Comparison of ENCODE assay signal across 8 cellular contexts in genomic region chr4:16205298-16206164, GRCh38. TPM values are rescaled to one million over a fixed set of nuclear protein-coding genes. Genes with fewer than 3 reads are reported as not detected.
DNase-seq lines count a peak whose midpoint lies in the region; ATAC-seq, FAIRE-seq and TF ChIP-seq lines count a peak whose summit lies in the region.

No MANE protein-coding gene starts in this region.

- H3K27me3 ChIP-seq in HL-60 (ENCODE audit: insufficient read depth, poor library complexity, severe bottlenecking) (no peaks in the 10 kb centered on the region), foreskin keratinocyte (no peaks in the 10 kb centered on the region), small intestine (ENCODE audit: control insufficient read depth in 2 of 2, insufficient read depth in 2 of 2, low read length in 2 of 2) (no peaks in the 10 kb centered on the region)

- FAIRE-seq in small intestine (lab: Jason Lieb, UNC) = no peak

- H3K36me3 ChIP-seq in small intestine (ENCODE audit: control insufficient read depth in 2 of 2, insufficient read depth in 2 of 2, low read length in 2 of 2) = peaks cover 0 to 4% of the 10 kb centered on the region in 2 donors

- H3K4me3 ChIP-seq in HL-60 (replicated peaks; ENCODE audit: insufficient read depth, low read length) = no peak overlapping the region
- H3K4me3 ChIP-seq in small intestine (ENCODE audit: low read depth in 1 of 2, low read length in 2 of 2) = no peak overlapping the region

- no peaks in the 10 kb centered on the region for H3K9me3 ChIP-seq in small intestine (ENCODE audit: control insufficient read depth, low read depth)

- ATAC-seq in GM21528 (IDR thresholded peaks at IDR 0.05; ENCODE audit: low FRiP score, unreplicated experiment) = peak; percentile 85
- peak; percentile 87 for ATAC-seq in SK-N-SH treated with all-trans-retinoic acid at 6 μM for 48 hours
- ATAC-seq in foreskin keratinocyte = peak; percentile 85

- DNase-seq in NCI-H2081 (lab: John Stamatoyannopoulos, UW) (peak; percentile 37 to 63), NCI-H2081 treated with DMSO at 0.1 percent for 48 hours (lab: John Stamatoyannopoulos, UW) (no peak), HL-60 (ENCODE audit: low read depth in 1 of 2, low spot score in 1 of 2) (no peak), foreskin keratinocyte (no peak), small intestine (peak; percentile 36)
- no peak for DNase-seq in stimulated activated CD4-positive, alpha-beta T cell treated with anti-CD3 and anti-CD28 coated beads, Interleukin-4, amount 100 ng/mL, for 1 hour

- TF ChIP-seq CTCF in HL-60 (IDR thresholded peaks at IDR 0.05; ENCODE audit: insufficient read depth, low read length) (peak; percentile 26), foreskin keratinocyte (conservative IDR thresholded peaks at IDR 0.05) (peak; percentile 68)

- H3K27ac ChIP-seq in HL-60 (replicated peaks) (no peak overlapping the region), foreskin keratinocyte (no peak overlapping the region), small intestine (ENCODE audit: low read depth in 1 of 2, low read length in 1 of 2) (no peak overlapping the region)

- no peaks in the 10 kb centered on the region for H3K4me1 ChIP-seq in foreskin keratinocyte
- H3K4me1 ChIP-seq in small intestine (ENCODE audit: control insufficient read depth in 2 of 2, insufficient read depth in 1 of 2, low read depth in 1 of 2, low read length in 1 of 2) = no peaks in the 10 kb centered on the region

- WGBS in small intestine, 3 donors = 63 to 66% (median 64%) methylated on average over 7 of the region's 7 CpGs

TF ChIP-seq in SK-N-SH treated with all-trans-retinoic acid at 6 μM for 48 hours, 23 proteins besides CTCF, POLR2A, EP300 and RAD21:
- no peak for TF ChIP-seq RARB (CRISPR knock-in tag; IDR thresholded peaks at IDR 0.05)
- TF ChIP-seq, protein P1, sequence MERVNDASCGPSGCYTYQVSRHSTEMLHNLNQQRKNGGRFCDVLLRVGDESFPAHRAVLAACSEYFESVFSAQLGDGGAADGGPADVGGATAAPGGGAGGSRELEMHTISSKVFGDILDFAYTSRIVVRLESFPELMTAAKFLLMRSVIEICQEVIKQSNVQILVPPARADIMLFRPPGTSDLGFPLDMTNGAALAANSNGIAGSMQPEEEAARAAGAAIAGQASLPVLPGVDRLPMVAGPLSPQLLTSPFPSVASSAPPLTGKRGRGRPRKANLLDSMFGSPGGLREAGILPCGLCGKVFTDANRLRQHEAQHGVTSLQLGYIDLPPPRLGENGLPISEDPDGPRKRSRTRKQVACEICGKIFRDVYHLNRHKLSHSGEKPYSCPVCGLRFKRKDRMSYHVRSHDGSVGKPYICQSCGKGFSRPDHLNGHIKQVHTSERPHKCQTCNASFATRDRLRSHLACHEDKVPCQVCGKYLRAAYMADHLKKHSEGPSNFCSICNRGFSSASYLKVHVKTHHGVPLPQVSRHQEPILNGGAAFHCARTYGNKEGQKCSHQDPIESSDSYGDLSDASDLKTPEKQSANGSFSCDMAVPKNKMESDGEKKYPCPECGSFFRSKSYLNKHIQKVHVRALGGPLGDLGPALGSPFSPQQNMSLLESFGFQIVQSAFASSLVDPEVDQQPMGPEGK (CRISPR knock-in tag; IDR thresholded peaks at IDR 0.05; ENCODE audit: borderline replicate concordance) = no peak
- TF ChIP-seq SNAI2 (CRISPR knock-in tag; IDR thresholded peaks at IDR 0.05) = no peak
- TF ChIP-seq POU6F1 (CRISPR knock-in tag; IDR thresholded peaks at IDR 0.05; ENCODE audit: borderline replicate concordance, low read depth) = no peak
- no peak for TF ChIP-seq ARNTL (CRISPR knock-in tag; IDR thresholded peaks at IDR 0.05; ENCODE audit: borderline replicate concordance, low read depth)
- TF ChIP-seq CSDC2 (CRISPR knock-in tag; IDR thresholded peaks at IDR 0.05) = no peak
- TF ChIP-seq TOX (CRISPR knock-in tag; IDR thresholded peaks at IDR 0.05; ENCODE audit: borderline replicate concordance) = no peak
- TF ChIP-seq BACH2 (CRISPR knock-in tag; IDR thresholded peaks at IDR 0.05; ENCODE audit: borderline replicate concordance) = no peak
- TF ChIP-seq, protein P2, sequence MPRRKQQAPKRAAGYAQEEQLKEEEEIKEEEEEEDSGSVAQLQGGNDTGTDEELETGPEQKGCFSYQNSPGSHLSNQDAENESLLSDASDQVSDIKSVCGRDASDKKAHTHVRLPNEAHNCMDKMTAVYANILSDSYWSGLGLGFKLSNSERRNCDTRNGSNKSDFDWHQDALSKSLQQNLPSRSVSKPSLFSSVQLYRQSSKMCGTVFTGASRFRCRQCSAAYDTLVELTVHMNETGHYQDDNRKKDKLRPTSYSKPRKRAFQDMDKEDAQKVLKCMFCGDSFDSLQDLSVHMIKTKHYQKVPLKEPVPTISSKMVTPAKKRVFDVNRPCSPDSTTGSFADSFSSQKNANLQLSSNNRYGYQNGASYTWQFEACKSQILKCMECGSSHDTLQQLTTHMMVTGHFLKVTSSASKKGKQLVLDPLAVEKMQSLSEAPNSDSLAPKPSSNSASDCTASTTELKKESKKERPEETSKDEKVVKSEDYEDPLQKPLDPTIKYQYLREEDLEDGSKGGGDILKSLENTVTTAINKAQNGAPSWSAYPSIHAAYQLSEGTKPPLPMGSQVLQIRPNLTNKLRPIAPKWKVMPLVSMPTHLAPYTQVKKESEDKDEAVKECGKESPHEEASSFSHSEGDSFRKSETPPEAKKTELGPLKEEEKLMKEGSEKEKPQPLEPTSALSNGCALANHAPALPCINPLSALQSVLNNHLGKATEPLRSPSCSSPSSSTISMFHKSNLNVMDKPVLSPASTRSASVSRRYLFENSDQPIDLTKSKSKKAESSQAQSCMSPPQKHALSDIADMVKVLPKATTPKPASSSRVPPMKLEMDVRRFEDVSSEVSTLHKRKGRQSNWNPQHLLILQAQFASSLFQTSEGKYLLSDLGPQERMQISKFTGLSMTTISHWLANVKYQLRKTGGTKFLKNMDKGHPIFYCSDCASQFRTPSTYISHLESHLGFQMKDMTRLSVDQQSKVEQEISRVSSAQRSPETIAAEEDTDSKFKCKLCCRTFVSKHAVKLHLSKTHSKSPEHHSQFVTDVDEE (CRISPR knock-in tag; IDR thresholded peaks at IDR 0.05) = no peak
- TF ChIP-seq, protein P3, sequence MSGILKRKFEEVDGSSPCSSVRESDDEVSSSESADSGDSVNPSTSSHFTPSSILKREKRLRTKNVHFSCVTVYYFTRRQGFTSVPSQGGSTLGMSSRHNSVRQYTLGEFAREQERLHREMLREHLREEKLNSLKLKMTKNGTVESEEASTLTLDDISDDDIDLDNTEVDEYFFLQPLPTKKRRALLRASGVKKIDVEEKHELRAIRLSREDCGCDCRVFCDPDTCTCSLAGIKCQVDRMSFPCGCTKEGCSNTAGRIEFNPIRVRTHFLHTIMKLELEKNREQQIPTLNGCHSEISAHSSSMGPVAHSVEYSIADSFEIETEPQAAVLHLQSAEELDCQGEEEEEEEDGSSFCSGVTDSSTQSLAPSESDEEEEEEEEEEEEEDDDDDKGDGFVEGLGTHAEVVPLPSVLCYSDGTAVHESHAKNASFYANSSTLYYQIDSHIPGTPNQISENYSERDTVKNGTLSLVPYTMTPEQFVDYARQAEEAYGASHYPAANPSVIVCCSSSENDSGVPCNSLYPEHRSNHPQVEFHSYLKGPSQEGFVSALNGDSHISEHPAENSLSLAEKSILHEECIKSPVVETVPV (CRISPR knock-in tag; IDR thresholded peaks at IDR 0.05) = no peak
- TF ChIP-seq PPARA (CRISPR knock-in tag; IDR thresholded peaks at IDR 0.05; ENCODE audit: borderline replicate concordance) = no peak
- no peak for TF ChIP-seq GLIS3 (CRISPR knock-in tag; IDR thresholded peaks at IDR 0.05)
- no peak for TF ChIP-seq ZFP30 (CRISPR knock-in tag; IDR thresholded peaks at IDR 0.05)
- TF ChIP-seq ZFP3 (CRISPR knock-in tag; IDR thresholded peaks at IDR 0.05) = no peak
- no peak for TF ChIP-seq TCF4 (CRISPR knock-in tag; IDR thresholded peaks at IDR 0.05; ENCODE audit: borderline replicate concordance)
- TF ChIP-seq ZNF8 (CRISPR knock-in tag; IDR thresholded peaks at IDR 0.05) = no peak
TF ChIP-seq in SK-N-SH treated with all-trans-retinoic acid at 6 μM for 48 hours: peak in this region for 0.

RNA-seq across cellular contexts. Expression of gene TAPT1, which starts 20.7 kb away (rescaled TPM):
- total RNA-seq in foreskin keratinocyte = 10.1 and 13.3 TPM in 2 replicates
- polyA plus RNA-seq in foreskin keratinocyte (3.0 and 3.9 TPM in 2 replicates), small intestine (10 to 100 TPM in 1 of 3 donors, 1 to 10 TPM in 2; 7.3 to 17.9 (median 9.4) TPM)

Comparison
In these comparisons a context has a peak if more than half of its experiments do, and no peak if none do; other contexts are left out.
1. DNase-seq: peak in NCI-H2081 (2 of 2) and small intestine (single experiment); none in NCI-H2081 treated with DMSO at 0.1 percent for 48 hours (single experiment), HL-60 (0 of 2), foreskin keratinocyte (0 of 2) and stimulated activated CD4-positive, alpha-beta T cell treated with anti-CD3 and anti-CD28 coated beads, Interleukin-4, amount 100 ng/mL, for 1 hour (single experiment).
2. Peak in every context shown above with its lines, with median percentiles within 50 percentile points of each other: ATAC-seq.